In the genomic region with DNA sequence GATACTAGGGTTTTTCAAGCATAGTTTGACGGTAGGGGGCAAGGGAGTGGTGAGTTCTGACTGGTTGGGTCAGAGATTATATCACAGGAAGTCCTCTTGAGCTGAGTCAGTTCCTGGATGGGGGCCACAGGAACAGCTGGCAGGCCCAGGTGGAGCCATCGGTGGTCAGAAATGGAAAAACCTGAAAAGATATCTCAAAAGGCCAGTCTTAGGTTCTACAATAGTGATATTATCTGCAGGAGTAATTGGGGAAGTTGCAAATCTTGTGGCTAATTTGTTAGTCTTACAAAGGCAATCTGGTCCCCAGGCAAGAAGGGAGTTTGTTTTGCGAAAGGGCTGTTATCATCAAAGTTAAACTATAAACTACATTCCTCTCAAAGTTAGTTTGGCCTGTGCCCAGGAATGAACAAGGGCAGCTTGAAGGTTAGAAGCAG, we compare ENCODE assay signal across 8 cellular contexts.
DNase-seq lines count a peak whose midpoint lies in the region; ATAC-seq, FAIRE-seq and TF ChIP-seq lines count a peak whose summit lies in the region.

No MANE protein-coding gene starts in this region.

- no peak overlapping the region for H2BK15ac ChIP-seq in H9 (ENCODE audit: low read depth, low read length)

- H3K27me3 Mint-ChIP-seq in H9 (ENCODE audit: low read depth): no peaks in the 10 kb centered on the region

- no peak overlapping the region for H2BK5ac ChIP-seq in H9 (ENCODE audit: insufficient read length, low read length)

- H4K8ac ChIP-seq in H9 (replicated peaks; ENCODE audit: insufficient read length, low read depth, low read length): no peak overlapping the region

- no peak overlapping the region for H3K18ac ChIP-seq in H9 (ENCODE audit: insufficient read length, low read depth, low read length)

- H3K79me2 ChIP-seq in H9 (ENCODE audit: insufficient read depth, low read length): no peaks in the 10 kb centered on the region

- no peak overlapping the region for H2AFZ ChIP-seq in H9 (ENCODE audit: low read length)

- intact Hi-C loops in upper lobe of right lung (cut with DNase I): no loop called here

- H4K20me1 ChIP-seq in H9 (ENCODE audit: control insufficient read depth, insufficient read depth, insufficient read length): no peaks in the 10 kb centered on the region

- DNase-seq in ELF-1 (ENCODE audit: low read depth, low spot score): peak; percentile 38
- DNase-seq in H9: no peak
- peak; percentile 4 for DNase-seq in NAMALWA (ENCODE audit: low spot score)
- no peak for DNase-seq in upper lobe of right lung
- DNase-seq in putamen (ENCODE audit: low spot score): no peak
- no peak for DNase-seq in D341Med (ENCODE audit: low spot score)

- ATAC-seq in upper lobe of right lung (no peak), HG03039 (IDR thresholded peaks at IDR 0.05; ENCODE audit: unreplicated experiment) (no peak)

- H3K23me2 ChIP-seq in H9 (ENCODE audit: insufficient read length, low read depth, low read length, poor library complexity, severe bottlenecking): no peaks in the 10 kb centered on the region

- H2AK5ac ChIP-seq in H9 (ENCODE audit: insufficient read length, low read length): no peak overlapping the region

- H3K9ac ChIP-seq in H9 (ENCODE audit: extremely low read depth, insufficient read length, low read length): no peak overlapping the region

- H3K4me3 Mint-ChIP-seq in H9: no peak overlapping the region

- H3K4me1 Mint-ChIP-seq in H9: peaks cover 28 to 30% of the 10 kb centered on the region in 2 experiments

- H3K9me3 ChIP-seq in H9 (ENCODE audit: control insufficient read depth, low read depth, low read length): no peaks in the 10 kb centered on the region
- H3K9me3 ChIP-seq in upper lobe of right lung: no peaks in the 10 kb centered on the region

- H3K27ac Mint-ChIP-seq in H9: peak overlapping the region in 2 of 3 experiments; percentile 9 to 70; a peak in 5 of 7 replicates

- no peak overlapping the region for H3K4ac ChIP-seq in H9 (ENCODE audit: low read depth, low read length)

- FAIRE-seq in islet of Langerhans (lab: Jason Lieb, UNC): peak; percentile 92

- WGBS in H9 (ENCODE audit: extremely low coverage, insufficient read length, low lambda C conversion rate): no CpG with 5 or more reads among the region's 3 CpGs

- no peak overlapping the region for H2BK120ac ChIP-seq in H9 (ENCODE audit: low read depth, low read length, poor library complexity, severe bottlenecking)

- no peak overlapping the region for H3K27ac ChIP-seq in H9 (ENCODE audit: insufficient read length, low read depth, low read length)
- H3K27ac ChIP-seq in upper lobe of right lung: no peak overlapping the region

- no peaks in the 10 kb centered on the region for H3K79me1 ChIP-seq in H9 (ENCODE audit: insufficient read depth, low read depth, low read length, poor library complexity, severe bottlenecking)

- H3T11ph ChIP-seq in H9 (ENCODE audit: low read length): no peak overlapping the region

- no peak overlapping the region for H3K23ac ChIP-seq in H9 (ENCODE audit: insufficient read length, low read depth, low read length)

- peaks cover 4 to 24% (median 14%) of the 10 kb centered on the region in 3 experiments for H3K36me3 Mint-ChIP-seq in H9 (ENCODE audit: insufficient read depth in 1 of 3, low read depth in 3 of 3)

- H3K14ac ChIP-seq in H9 (ENCODE audit: insufficient read depth, low read length): no peak overlapping the region

- H3K4me1 ChIP-seq in H9 (ENCODE audit: insufficient read depth, low read length) (no peaks in the 10 kb centered on the region; the same call in 1 of the 2 replicates), upper lobe of right lung (no peaks in the 10 kb centered on the region)

- no peak overlapping the region for H2BK20ac ChIP-seq in H9 (ENCODE audit: low read depth, low read length, poor library complexity, severe bottlenecking)

- peaks cover 21 to 25% of the 10 kb centered on the region in 2 experiments for H3K9me3 Mint-ChIP-seq in H9

- no peaks in the 10 kb centered on the region for H3K27me3 ChIP-seq in H9 (ENCODE audit: insufficient read depth, low read length)
- no peaks in the 10 kb centered on the region for H3K27me3 ChIP-seq in upper lobe of right lung

- no peak overlapping the region for H2BK12ac ChIP-seq in H9 (ENCODE audit: insufficient read length, low read depth, low read length)

- no peaks in the 10 kb centered on the region for H3K36me3 ChIP-seq in upper lobe of right lung

- H3K4me3 ChIP-seq in upper lobe of right lung: no peak overlapping the region

- H4K5ac ChIP-seq in H9 (ENCODE audit: insufficient read length, low read depth, low read length): no peak overlapping the region

- no peak overlapping the region for H3K4me2 ChIP-seq in H9 (ENCODE audit: insufficient read depth, insufficient read length, low read length)

- no peak overlapping the region for H3K56ac ChIP-seq in H9 (ENCODE audit: insufficient read length, low read depth, low read length)

- TF ChIP-seq CTCF in H9 (conservative IDR thresholded peaks at IDR 0.05) (no peak), upper lobe of right lung (IDR thresholded peaks at IDR 0.05) (no peak)

- H4K91ac ChIP-seq in H9 (ENCODE audit: insufficient read length, low read depth, low read length): no peak overlapping the region

Comparison
In these comparisons a context has a peak if more than half of its experiments do, and no peak if none do; other contexts are left out.
1. DNase-seq: peak in ELF-1 (single experiment) and NAMALWA (single experiment); none in H9 (single experiment), upper lobe of right lung (single experiment), putamen (single experiment) and D341Med (single experiment).